Comparison of ENCODE assay signal across 11 cellular contexts in genomic region chr5:73419414-73420390, GRCh38. TPM values are rescaled to one million over a fixed set of nuclear protein-coding genes. Genes with fewer than 3 reads are reported as not detected.
DNase-seq lines count a peak whose midpoint lies in the region; ATAC-seq, FAIRE-seq and TF ChIP-seq lines count a peak whose summit lies in the region.
"Had no signal": no experiment of that assay in that cellular context is flagged by ENCODE, and none has a peak within 500 bp of the region (broad histone marks: within the 10 kb centered on the region; RNA-seq: fewer than 3 reads in every experiment).

No MANE protein-coding gene starts in this region.

- no peak for ATAC-seq in stimulated activated naive B cell treated with anti-CD40 and anti-IgM and Interleukin-4, amounts not matched to agents 10 μg/mL and 1 μg/mL and 100 μg/mL, for 72 hours (replicated peaks)
- ATAC-seq in GM21367 (IDR thresholded peaks at IDR 0.05; ENCODE audit: unreplicated experiment): no peak
- no peak for ATAC-seq in GM19023 (IDR thresholded peaks at IDR 0.05; ENCODE audit: unreplicated experiment)

- no peak for TF ChIP-seq CTCF in astrocyte (IDR thresholded peaks at IDR 0.05; ENCODE audit: insufficient read depth, low read depth, low read length)

- no peaks in the 10 kb centered on the region for H4K20me1 ChIP-seq in astrocyte (ENCODE audit: insufficient read depth, low read length)

- peaks cover 11% of the 10 kb centered on the region for H3K9me3 Mint-ChIP-seq in astrocyte (ENCODE audit: unreplicated experiment)
- peaks cover 0 to 2% of the 10 kb centered on the region in 2 donors for H3K9me3 Mint-ChIP-seq in stimulated activated naive B cell treated with anti-CD40 and anti-IgM and Interleukin-4, amounts not matched to agents 10 μg/mL and 1 μg/mL and 100 μg/mL, for 72 hours

- peaks cover 42% of the 10 kb centered on the region for H3K27me3 Mint-ChIP-seq in astrocyte (ENCODE audit: low read depth, unreplicated experiment)
- H3K27me3 Mint-ChIP-seq in stimulated activated naive B cell treated with anti-CD40 and anti-IgM and Interleukin-4, amounts not matched to agents 10 μg/mL and 1 μg/mL and 100 μg/mL, for 72 hours: peaks cover 69 to 87% of the 10 kb centered on the region in 2 donors

- H3K4me1 ChIP-seq in astrocyte (ENCODE audit: insufficient read depth, low read length): peaks cover 37% of the 10 kb centered on the region
- H3K4me1 ChIP-seq: colonic mucosa had no signal

- peak overlapping the region; percentile 1 for H3K27ac Mint-ChIP-seq in astrocyte (ENCODE audit: unreplicated experiment)
- H3K27ac Mint-ChIP-seq in stimulated activated naive B cell treated with anti-CD40 and anti-IgM and Interleukin-4, amounts not matched to agents 10 μg/mL and 1 μg/mL and 100 μg/mL, for 72 hours: peak overlapping the region; percentile 59
- H3K27ac Mint-ChIP-seq: CD14-positive monocyte had no signal

- H3K27me3 ChIP-seq in astrocyte (ENCODE audit: insufficient read depth, low read length): no peaks in the 10 kb centered on the region

- peaks cover 18% of the 10 kb centered on the region for H3K4me1 Mint-ChIP-seq in astrocyte (ENCODE audit: low read depth, unreplicated experiment)
- H3K4me1 Mint-ChIP-seq in stimulated activated naive B cell treated with anti-CD40 and anti-IgM and Interleukin-4, amounts not matched to agents 10 μg/mL and 1 μg/mL and 100 μg/mL, for 72 hours: peaks cover 7 to 23% of the 10 kb centered on the region in 2 donors

- peak overlapping the region; percentile 71 for H3K27ac ChIP-seq in astrocyte (ENCODE audit: low read depth, low read length)
- H3K27ac ChIP-seq: colonic mucosa had no signal

- H3K36me3 Mint-ChIP-seq in astrocyte (ENCODE audit: low read depth, unreplicated experiment): no peaks in the 10 kb centered on the region
- H3K36me3 Mint-ChIP-seq in stimulated activated naive B cell treated with anti-CD40 and anti-IgM and Interleukin-4, amounts not matched to agents 10 μg/mL and 1 μg/mL and 100 μg/mL, for 72 hours: no peaks in the 10 kb centered on the region

- peak overlapping the region; percentile 51 for H2AFZ ChIP-seq in astrocyte (ENCODE audit: low read depth, low read length)

- no peaks in the 10 kb centered on the region for H3K36me3 ChIP-seq in astrocyte (ENCODE audit: insufficient read depth, low read length)
- H3K36me3 ChIP-seq: colonic mucosa had no signal

- peak overlapping the region; percentile 73 for H3K4me3 Mint-ChIP-seq in astrocyte (ENCODE audit: unreplicated experiment)
- peak overlapping the region; percentile 16 to 55 for H3K4me3 Mint-ChIP-seq in stimulated activated naive B cell treated with anti-CD40 and anti-IgM and Interleukin-4, amounts not matched to agents 10 μg/mL and 1 μg/mL and 100 μg/mL, for 72 hours

- H3K79me2 ChIP-seq in astrocyte (ENCODE audit: insufficient read depth, low read length): no peaks in the 10 kb centered on the region

- no peak for FAIRE-seq in astrocyte (lab: Jason Lieb, UNC)

- H3K4me3 ChIP-seq in astrocyte (ENCODE audit: insufficient read depth, low read depth, low read length): peak overlapping the region; percentile 34
- H3K4me3 ChIP-seq: colonic mucosa had no signal

- peak overlapping the region; percentile 77 for H3K4me2 ChIP-seq in astrocyte (ENCODE audit: low read length)

- H3K9me3 ChIP-seq in astrocyte (ENCODE audit: insufficient read depth, low read depth, low read length): no peaks in the 10 kb centered on the region
- H3K9me3 ChIP-seq: colonic mucosa had no signal

- peak overlapping the region; percentile 65 for H3K9ac ChIP-seq in astrocyte (ENCODE audit: low read length)

- peak; percentile 9 for DNase-seq in activated CD4-positive, alpha-beta T cell treated with anti-CD3 and anti-CD28 coated beads for 48 hours
- no peak for DNase-seq in activated CD4-positive, alpha-beta T cell treated with anti-CD3 and anti-CD28 coated beads for 1 hour
- DNase-seq in astrocyte (ENCODE audit: low read depth) (peak; percentile 89), islet precursor cell (peak; percentile 74), NCI-H1436 treated with DMSO at 0.1 percent for 48 hours (lab: John Stamatoyannopoulos, UW) (no peak)
- no peak for DNase-seq in stimulated activated naive B cell treated with anti-CD40 and anti-IgM and Interleukin-4, amounts not matched to agents 10 μg/mL and 1 μg/mL and 100 μg/mL, for 72 hours
- DNase-seq: colonic mucosa; NK-92 treated with Interleukin-12 subunit alpha and Interleukin-12 subunit beta, amount 100 ng/mL, for 24 hours had no signal

RNA-seq across cellular contexts. Expression of gene FOXD1, which starts 28.9 kb away (rescaled TPM):
- total RNA-seq in astrocyte: 13.5 and 16.9 TPM in 2 replicates

Comparison
In these comparisons a context has a peak if more than half of its experiments do, and no peak if none do; other contexts are left out.
1. DNase-seq: peak in activated CD4-positive, alpha-beta T cell treated with anti-CD3 and anti-CD28 coated beads for 48 hours (single experiment), astrocyte (single experiment) and islet precursor cell (single experiment); none in activated CD4-positive, alpha-beta T cell treated with anti-CD3 and anti-CD28 coated beads for 1 hour (single experiment), stimulated activated naive B cell treated with anti-CD40 and anti-IgM and Interleukin-4, amounts not matched to agents 10 μg/mL and 1 μg/mL and 100 μg/mL, for 72 hours (single experiment) and NCI-H1436 treated with DMSO at 0.1 percent for 48 hours (single experiment).